19 cellular contexts compared by ENCODE assay signal in the genomic region with DNA sequence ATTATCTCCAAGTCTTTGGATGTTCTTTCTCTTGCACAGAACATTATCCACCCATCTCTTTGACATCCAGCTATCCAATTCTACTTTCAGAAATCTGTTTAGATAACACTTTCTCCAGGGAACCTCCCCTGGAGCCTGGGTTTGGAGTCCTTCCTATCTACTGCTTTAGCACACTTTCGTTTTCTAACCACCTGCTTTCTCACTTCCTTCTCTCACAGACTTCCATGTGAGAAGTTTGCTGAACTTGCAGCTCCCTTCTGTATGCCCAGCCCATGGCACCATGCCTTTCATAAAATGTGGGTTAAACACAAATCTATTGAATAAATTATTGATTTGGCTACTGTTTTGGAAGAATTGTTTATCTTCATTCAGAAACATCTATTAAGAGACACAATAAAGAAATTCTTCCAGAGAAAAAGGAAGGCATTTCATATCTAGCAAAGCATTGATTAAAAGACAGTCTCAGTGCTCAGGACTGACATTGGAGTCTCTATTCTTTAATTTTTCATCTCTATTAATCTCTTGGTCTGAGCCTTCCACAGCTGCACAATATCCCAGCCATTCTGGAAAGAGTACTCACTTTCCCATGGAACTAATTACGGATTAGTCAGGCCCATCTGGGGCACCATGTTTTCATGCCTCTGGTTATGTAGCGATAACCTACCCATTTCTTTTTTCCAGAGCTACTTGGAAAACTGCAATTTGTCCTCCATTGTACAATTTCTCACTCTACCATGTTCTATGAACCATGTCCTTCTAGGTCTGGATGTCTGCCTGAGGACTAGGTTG.
"Had no signal": no experiment of that assay in that cellular context is flagged by ENCODE, and none has a peak within 500 bp of the region (broad histone marks: within the 10 kb centered on the region; RNA-seq: fewer than 3 reads in every experiment).

No MANE protein-coding gene starts in this region.

- H3K4me3 ChIP-seq: dorsolateral prefrontal cortex, hepatocyte, thyroid gland had no signal

- H3K79me2 ChIP-seq: hepatocyte had no signal

- ATAC-seq: activated T-cell treated with anti-CD3 and anti-CD28 coated beads, Interleukin-2, amount 50 U/mL, for 4 hours; left lobe of liver had no signal

- FAIRE-seq: colon, islet of Langerhans had no signal

- H3K4me2 ChIP-seq: hepatocyte had no signal

- DNase-seq: activated CD4-positive, alpha-beta T cell treated with anti-CD3 and anti-CD28 coated beads, Interleukin-2, amount 10 ng/mL, durations not matched to agents 7 days and 5 days; activated CD8-positive, alpha-beta memory T cell treated with anti-CD3 and anti-CD28 coated beads, Interleukin-2, amount 50 U/mL, for 4 hours; activated naive CD4-positive, alpha-beta T cell treated with anti-CD3 and anti-CD28 coated beads for 36 hours; activated T-cell treated with anti-CD3 and anti-CD28 coated beads, Interleukin-2, amount 50 U/mL, for 4 hours; caudate nucleus; dorsolateral prefrontal cortex; endodermal cell; foreskin fibroblast; midbrain; occipital lobe; stimulated activated CD4-positive, alpha-beta T cell treated with anti-CD3 and anti-CD28 coated beads, Interleukin-2, amount 100 ng/mL, for 24 hours; stimulated activated naive CD4-positive, alpha-beta T cell treated with Interleukin-2 at 50 U/mL for 16 hours; T1000; thyroid gland had no signal

- H3K27me3 ChIP-seq: hepatocyte, thyroid gland had no signal

- H3K9me3 ChIP-seq: thyroid gland had no signal

- H2AFZ ChIP-seq: hepatocyte had no signal

- H3K27ac ChIP-seq: dorsolateral prefrontal cortex, epithelial cell of prostate, hepatocyte, thyroid gland had no signal

- H3K36me3 ChIP-seq: thyroid gland had no signal
